ENCODE assay signal across 10 cellular contexts in genomic region chr19:4368128-4368820, GRCh38. TPM values are rescaled to one million over a fixed set of nuclear protein-coding genes. Genes with fewer than 3 reads are reported as not detected.
DNase-seq lines count a peak whose midpoint lies in the region; ATAC-seq, FAIRE-seq and TF ChIP-seq lines count a peak whose summit lies in the region.
"Had no signal": no experiment of that assay in that cellular context is flagged by ENCODE, and none has a peak within 500 bp of the region (broad histone marks: within the 10 kb centered on the region; RNA-seq: fewer than 3 reads in every experiment).

No MANE protein-coding gene starts in this region.

- peaks cover 52% of the 10 kb centered on the region for H3K4me1 Mint-ChIP-seq in osteocyte (ENCODE audit: unreplicated experiment)

- no peaks in the 10 kb centered on the region for H3K27me3 Mint-ChIP-seq in osteocyte (ENCODE audit: unreplicated experiment)

- H3K27ac ChIP-seq in DND-41 (ENCODE audit: low read length) = 0 out of 2 replicates have a peak overlapping the region, but pooled peaks have one; percentile 8
- peak overlapping the region; percentile 79 for H3K27ac ChIP-seq in OCI-LY7 (ENCODE audit: low read depth, low read length, poor library complexity, severe bottlenecking)
- peak overlapping the region; percentile 88 to 92 for H3K27ac ChIP-seq in esophagus (ENCODE audit: low read depth in 2 of 2, low read length in 1 of 2)

- WGBS in esophagus, 2 donors = 45 to 52% methylated on average over 19 of the region's 19 CpGs

- no TSS peak for BruUV-seq in OCI-LY7 (replicated peaks; lab: Mats Ljungman, UMichigan)

- CTCF ChIA-PET in OCI-LY7 (lab: Charles Lee; ENCODE audit: unreplicated experiment) = no interaction called here

- no peak overlapping the region for H3K4me3 Mint-ChIP-seq in osteocyte (ENCODE audit: unreplicated experiment)

- TF ChIP-seq CTCF in DND-41 (IDR thresholded peaks at IDR 0.05; ENCODE audit: borderline replicate concordance, extremely low read depth, low read length, poor library complexity, severe bottlenecking) (no peak), OCI-LY7 (conservative IDR thresholded peaks at IDR 0.05; ENCODE audit: low read length) (no peak), osteocyte (IDR thresholded peaks at IDR 0.05) (no peak)

- no peaks in the 10 kb centered on the region for H3K9me2 ChIP-seq in OCI-LY7 (ENCODE audit: insufficient read depth, low read length)

- H4K20me1 ChIP-seq in DND-41 (ENCODE audit: insufficient read depth, low read length) (peaks cover 72% of the 10 kb centered on the region), OCI-LY7 (ENCODE audit: insufficient read depth, low read length) (peaks cover 3% of the 10 kb centered on the region; the same call in 1 of the 2 replicates)

- H3K36me3 Mint-ChIP-seq in osteocyte (ENCODE audit: unreplicated experiment) = peaks cover 2% of the 10 kb centered on the region

- intact Hi-C loops in OCI-LY7 (cut with micrococcal nuclease; ENCODE audit: unreplicated experiment) = no loop called here

- no peak overlapping the region for H2AFZ ChIP-seq in DND-41 (ENCODE audit: low read depth, low read length)
- no peak overlapping the region for H2AFZ ChIP-seq in OCI-LY7 (ENCODE audit: low read length)

- H3K9ac ChIP-seq in DND-41 (ENCODE audit: low read depth, low read length) = no peak overlapping the region

- H3K36me3 ChIP-seq in DND-41 (ENCODE audit: insufficient read depth, low read length) (peaks cover 50% of the 10 kb centered on the region), OCI-LY7 (ENCODE audit: insufficient read depth, low read length) (peaks cover 32% of the 10 kb centered on the region), esophagus (ENCODE audit: control insufficient read depth in 2 of 2, insufficient read depth in 2 of 2, low read length in 1 of 2) (peaks cover 7 to 49% of the 10 kb centered on the region in 2 donors)

- peak overlapping the region; percentile 62 for H3K27ac Mint-ChIP-seq in osteocyte (ENCODE audit: unreplicated experiment)

- H3K4me2 ChIP-seq in DND-41 (ENCODE audit: insufficient read depth, low read length) (no peak overlapping the region), OCI-LY7 (ENCODE audit: low read length) (peak overlapping the region; percentile 92)

- POLR2A ChIA-PET in OCI-LY7 (lab: Charles Lee) = no interaction called here

- ATAC-seq in DND-41 (ENCODE audit: insufficient read depth, low read depth) (no peak), HG02852 (IDR thresholded peaks at IDR 0.05; ENCODE audit: unreplicated experiment) (no peak)

- no peaks in the 10 kb centered on the region for H3K27me3 ChIP-seq in DND-41 (ENCODE audit: insufficient read depth, low read length, poor library complexity)
- H3K27me3 ChIP-seq in esophagus (ENCODE audit: control insufficient read depth in 1 of 2, insufficient read depth in 2 of 2, low read length in 2 of 2) = no peaks in the 10 kb centered on the region

- H3K4me1 ChIP-seq in DND-41 (ENCODE audit: insufficient read depth, low read length) = no peaks in the 10 kb centered on the region; the same call in 1 of the 2 replicates
- peaks cover 34% of the 10 kb centered on the region for H3K4me1 ChIP-seq in OCI-LY7 (ENCODE audit: insufficient read depth, low read length, poor library complexity, severe bottlenecking)
- peaks cover 25 to 49% of the 10 kb centered on the region in 2 donors for H3K4me1 ChIP-seq in esophagus (ENCODE audit: control insufficient read depth in 2 of 2, insufficient read depth in 2 of 2, low read length in 1 of 2)

- H3K9me3 ChIP-seq in DND-41 (ENCODE audit: insufficient read depth, low read length, severe bottlenecking) = no peaks in the 10 kb centered on the region
- no peaks in the 10 kb centered on the region for H3K9me3 ChIP-seq in OCI-LY7 (ENCODE audit: low read length)
- no peaks in the 10 kb centered on the region for H3K9me3 ChIP-seq in esophagus (ENCODE audit: control insufficient read depth in 2 of 2, insufficient read depth in 1 of 2, low read depth in 1 of 2, low read length in 1 of 2)

- H3K4me3 ChIP-seq in DND-41 (ENCODE audit: low read depth in 1 of 2, low read length in 2 of 2) (no peak overlapping the region), OCI-LY7 (ENCODE audit: low read depth, low read length, poor library complexity, severe bottlenecking) (no peak overlapping the region), esophagus (ENCODE audit: low read depth in 1 of 2, low read length in 2 of 2) (no peak overlapping the region)

- FAIRE-seq in RCC 7860 (lab: Jason Lieb, UNC) = no peak

- H3K79me2 ChIP-seq in DND-41 (ENCODE audit: insufficient read depth, low read length) = peaks cover 54% of the 10 kb centered on the region
- H3K79me2 ChIP-seq in OCI-LY7 (ENCODE audit: insufficient read depth, low read depth, low read length) = peaks cover 3% of the 10 kb centered on the region; the same call in 1 of the 2 replicates

- DNase-seq in DND-41 (no peak), OCI-LY7 (ENCODE audit: low spot score) (no peak), osteocyte (ENCODE audit: extremely low spot score, unreplicated experiment) (no peak), RCC 7860 (ENCODE audit: low spot score) (no peak), COR-L47 (lab: John Stamatoyannopoulos, UW) (no peak), kidney glomerular epithelial cell (lab: John Stamatoyannopoulos, UW) (no peak)
- DNase-seq: Kasumi-1, trophoblast cell had no signal

- no peaks in the 10 kb centered on the region for H3K9me3 Mint-ChIP-seq in osteocyte (ENCODE audit: unreplicated experiment)

RNA-seq across cellular contexts. Expression of gene MPND, which starts 24.9 kb away (rescaled TPM):
- 6.7 and 7.2 TPM in 2 replicates for total RNA-seq in OCI-LY7 (2014; rRNA removed; shearing (Covaris generic))
- total RNA-seq in OCI-LY7 (2022) (19.1 and 19.5 TPM in 2 replicates), osteocyte (14.2 and 20.0 TPM in 2 replicates)
- 10 to 100 TPM; 13.5 to 15.5 TPM for polyA plus RNA-seq in esophagus

RNA-seq across cellular contexts. Expression of gene STAP2, which starts 29.6 kb away (rescaled TPM):
- 0.13 and 1.3 TPM in 2 replicates for total RNA-seq in OCI-LY7 (2014; rRNA removed; shearing (Covaris generic))
- 0.57 and 1.2 TPM in 2 replicates for total RNA-seq in OCI-LY7 (2022)
- polyA plus RNA-seq in esophagus = 100 to 1,000 TPM in 1 of 2 donors, 10 to 100 TPM in 1; 99.2 to 126 TPM
- total RNA-seq in osteocyte = 2.7 and 5.9 TPM in 2 replicates

RNA-seq across cellular contexts. Expression of gene SH3GL1, which starts 32.1 kb away (rescaled TPM):
- total RNA-seq in OCI-LY7 (2014; rRNA removed; shearing (Covaris generic)) = 24.3 and 33.2 TPM in 2 replicates
- 38.9 and 39.0 TPM in 2 replicates for total RNA-seq in OCI-LY7 (2022)
- polyA plus RNA-seq in esophagus = 100 to 1,000 TPM; 123 to 242 TPM
- 105 and 115 TPM in 2 replicates for total RNA-seq in osteocyte

RNA-seq across cellular contexts. Expression of gene CHAF1A, which starts 34.2 kb away (rescaled TPM):
- 107 and 108 TPM in 2 replicates for total RNA-seq in OCI-LY7 (2014; rRNA removed; shearing (Covaris generic))
- 119 and 128 TPM in 2 replicates for total RNA-seq in OCI-LY7 (2022)
- polyA plus RNA-seq in esophagus = 10 to 100 TPM; 10.8 to 11.7 TPM
- total RNA-seq in osteocyte = 9.7 and 14.0 TPM in 2 replicates

Comparison
In these comparisons a context has a peak if more than half of its experiments do, and no peak if none do; other contexts are left out.
1. H3K27ac ChIP-seq: peak in every context shown above with its lines; median percentile 90 in esophagus; 79 in OCI-LY7; 8 in DND-41.